23 cellular contexts compared by ENCODE assay signal in the genomic region with DNA sequence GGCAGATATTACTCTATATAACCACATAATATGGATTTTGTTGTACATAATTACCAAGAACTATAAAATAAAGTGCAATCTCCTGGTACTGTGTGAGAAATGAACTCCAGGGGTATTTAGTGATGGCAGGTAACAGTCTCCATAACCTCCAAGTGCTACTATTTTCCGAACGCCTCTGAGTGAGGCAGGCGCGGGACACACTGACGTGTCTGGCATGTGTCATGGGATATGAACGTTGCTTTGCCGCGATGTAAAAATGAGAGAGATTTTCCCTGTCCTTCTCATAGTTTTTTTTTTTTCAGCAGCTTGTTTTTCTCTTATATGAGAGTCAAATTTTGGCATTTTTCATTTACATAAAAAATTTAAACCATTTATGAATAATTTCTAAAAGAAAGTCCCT. TPM values are rescaled to one million over a fixed set of nuclear protein-coding genes. Genes with fewer than 3 reads are reported as not detected.
A peak's percentile ranks its signal among the peaks of the same experiment; 100 is the strongest.
DNase-seq lines count a peak whose midpoint lies in the region; ATAC-seq, FAIRE-seq and TF ChIP-seq lines count a peak whose summit lies in the region.
"Had no signal": no experiment of that assay in that cellular context is flagged by ENCODE, and none has a peak within 500 bp of the region (broad histone marks: within the 10 kb centered on the region; RNA-seq: fewer than 3 reads in every experiment).

No MANE protein-coding gene starts in this region.

- H3K79me2 ChIP-seq in neural cell (replicated peaks; ENCODE audit: insufficient read depth, low read length) = peaks cover 43% of the 10 kb centered on the region

- ATAC-seq in GM19452 (IDR thresholded peaks at IDR 0.05; ENCODE audit: unreplicated experiment) = no peak
- ATAC-seq: CD8-positive, alpha-beta T cell; Right ventricle myocardium inferior; T-helper 17 cell had no signal

- DNase-seq in NCI-H2029 treated with DMSO at 0.1 percent for 48 hours (lab: John Stamatoyannopoulos, UW) = peak; percentile 6
- no peak for DNase-seq in NCI-H2029 (lab: John Stamatoyannopoulos, UW)
- no peak for DNase-seq in GM06990 (ENCODE audit: extremely low read depth, insufficient read length)
- no peak for DNase-seq in SK-N-MC (ENCODE audit: low read depth, low spot score)
- DNase-seq in HTR-8/SVneo (ENCODE audit: insufficient read length, low spot score) = no peak
- DNase-seq in NCI-H2107 (lab: John Stamatoyannopoulos, UW) = no peak
- DNase-seq: AML-193; C1 segment of cervical spinal cord; Calu3; CD8-positive, alpha-beta T cell; GDM1; H9; NCI-H1417; NCI-H187 treated with DMSO at 0.1 percent for 48 hours; NCI-H446 treated with DMSO at 0.1 percent for 48 hours; OCI-M1; T-helper 17 cell had no signal

- no peak for TF ChIP-seq EP300 in neural cell (conservative IDR thresholded peaks at IDR 0.05; ENCODE audit: poor library complexity, severe bottlenecking)

- H3K27me3 ChIP-seq in GM06990 (replicated peaks; ENCODE audit: control insufficient read depth, insufficient read depth, low read length) (no peaks in the 10 kb centered on the region), neural cell (ENCODE audit: insufficient read depth, low read depth, low read length) (peaks cover 25% of the 10 kb centered on the region)

- H3F3A ChIP-seq in neural cell (ENCODE audit: insufficient read depth, low read length, poor library complexity, severe bottlenecking) = peaks cover 4% of the 10 kb centered on the region

- no peaks in the 10 kb centered on the region for H3K9me3 ChIP-seq in SK-N-MC (ENCODE audit: low read depth, low read length)
- no peaks in the 10 kb centered on the region for H3K9me3 ChIP-seq in neural cell (ENCODE audit: low read length)

- no peak for TF ChIP-seq RAD21 in neural cell (conservative IDR thresholded peaks at IDR 0.05)

- no peaks in the 10 kb centered on the region for H3K9me2 ChIP-seq in neural cell (ENCODE audit: insufficient read depth, low read length)

- H3K4me2 ChIP-seq in neural cell (ENCODE audit: low read length) = peak overlapping the region; percentile 26
- H3K4me2 ChIP-seq: KMS-11 had no signal

- peak overlapping the region; percentile 11 for H3K4me3 ChIP-seq in GM06990 (replicated peaks; ENCODE audit: low read depth, low read length)
- H3K4me3 ChIP-seq in SK-N-MC = peak overlapping the region; percentile 86
- H3K4me3 ChIP-seq in neural cell (ENCODE audit: low read length) = peak overlapping the region; percentile 85

- no peak overlapping the region for H2AFZ ChIP-seq in neural cell (ENCODE audit: low read depth, low read length)

- H4K20me1 ChIP-seq in neural cell (ENCODE audit: insufficient read depth) = no peaks in the 10 kb centered on the region

- H3K27ac ChIP-seq in SK-N-MC = no peak overlapping the region
- no peak overlapping the region for H3K27ac ChIP-seq in neural cell (ENCODE audit: low read length)
- H3K27ac ChIP-seq: KMS-11 had no signal

- no peak for TF ChIP-seq CTCF in GM06990 (IDR thresholded peaks at IDR 0.05; ENCODE audit: insufficient read depth, low read length, poor library complexity, severe bottlenecking)
- TF ChIP-seq CTCF in neural cell (IDR thresholded peaks at IDR 0.05; ENCODE audit: poor library complexity, severe bottlenecking) = no peak

- H3K9ac ChIP-seq in SK-N-MC (ENCODE audit: insufficient read length) (peak overlapping the region; percentile 74), neural cell (ENCODE audit: low read length) (no peak overlapping the region)
- H3K9ac ChIP-seq: KMS-11 had no signal

- FAIRE-seq in HTR-8/SVneo (lab: Jason Lieb, UNC) = no peak
- FAIRE-seq: RCC 7860 had no signal

- no peaks in the 10 kb centered on the region for H3K36me3 ChIP-seq in GM06990 (ENCODE audit: control insufficient read depth, insufficient read depth, low read length)
- H3K36me3 ChIP-seq in SK-N-MC (ENCODE audit: insufficient read depth, low read length) = no peaks in the 10 kb centered on the region
- H3K36me3 ChIP-seq in neural cell (ENCODE audit: insufficient read depth, low read length) = no peaks in the 10 kb centered on the region

TF ChIP-seq in neural cell, 6 proteins besides CTCF, POLR2A, EP300 and RAD21:
- TF ChIP-seq EZH2 (IDR thresholded peaks at IDR 0.05; ENCODE audit: borderline replicate concordance, insufficient read depth, low read length, poor library complexity, severe bottlenecking) (no peak), POLR2AphosphoS5 (IDR thresholded peaks at IDR 0.05) (peak; percentile 45)

RNA-seq across cellular contexts. Expression of a gene that starts 3.6 kb away (rescaled TPM):
- polyA plus RNA-seq in neural cell = 3.6 and 7.2 TPM in 2 replicates
- 17.5 and 22.5 TPM in 2 replicates for polyA minus RNA-seq in neural cell
- polyA plus RNA-seq: AG04450 had no signal

Comparison
In these comparisons a context has a peak if more than half of its experiments do, and no peak if none do; other contexts are left out.
1. H3K4me3 ChIP-seq: peak in every context shown above with its lines; median percentile 86 in SK-N-MC; 85 in neural cell; 11 in GM06990.